Comparison of ENCODE assay signal across 12 cellular contexts in the genomic region with DNA sequence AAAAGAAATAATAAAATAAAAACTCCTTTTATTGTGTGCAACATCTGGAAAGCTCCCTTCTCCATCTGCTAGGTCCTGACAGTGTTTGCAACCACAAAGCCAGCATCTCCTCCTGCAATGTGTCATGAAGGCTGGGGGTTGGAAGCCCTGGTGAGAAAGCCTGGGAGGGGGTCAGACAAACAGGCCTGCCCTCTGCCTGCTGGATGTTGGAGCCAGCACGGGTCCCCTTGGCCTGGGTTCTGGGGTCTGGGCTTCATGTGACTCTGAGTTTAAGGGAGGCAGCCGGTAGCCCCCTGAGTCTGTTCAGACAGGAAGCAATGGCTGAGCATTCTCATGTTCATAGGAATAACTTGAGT. TPM values are rescaled to one million over a fixed set of nuclear protein-coding genes. Genes with fewer than 3 reads are reported as not detected.
DNase-seq lines count a peak whose midpoint lies in the region; ATAC-seq, FAIRE-seq and TF ChIP-seq lines count a peak whose summit lies in the region.
"Had no signal": no experiment of that assay in that cellular context is flagged by ENCODE, and none has a peak within 500 bp of the region (broad histone marks: within the 10 kb centered on the region; RNA-seq: fewer than 3 reads in every experiment).

No MANE protein-coding gene starts in this region.

- CTCF ChIA-PET in activated naive CD4-positive, alpha-beta T cell treated with anti-CD3 and anti-CD28 coated beads, Interleukin-2, amount 10 ng/mL, durations not matched to agents 7 days and 5 days (lab: Charles Lee), result no interaction called here
- CTCF ChIA-PET in WTC11 (lab: Charles Lee), result interaction anchor here (0.5 to 1.3 kb wide), 4 partner anchors 8 to 203 kb away, joined by 3 to 4 read pairs (median 3); no protein-coding TSS in a partner anchor

- no peak for TF ChIP-seq POLR2A in GM12892 (IDR thresholded peaks at IDR 0.05; ENCODE audit: low read depth, low read length)

- H3K36me3 Mint-ChIP-seq in activated naive CD4-positive, alpha-beta T cell treated with anti-CD3 and anti-CD28 coated beads, Interleukin-2, amount 50 U/mL, for 24 hours, result no peaks in the 10 kb centered on the region
- H3K36me3 Mint-ChIP-seq in activated naive CD4-positive, alpha-beta T cell treated with anti-CD3 and anti-CD28 coated beads, Interleukin-2, amount 10 ng/mL, durations not matched to agents 7 days and 5 days, result no peaks in the 10 kb centered on the region
- H3K36me3 Mint-ChIP-seq in WTC11, result no peaks in the 10 kb centered on the region
- H3K36me3 Mint-ChIP-seq: activated CD4-positive, alpha-beta memory T cell treated with anti-CD3 and anti-CD28 coated beads for 36 hours had no signal

- FAIRE-seq in GM12892 (lab: Jason Lieb, UNC), result no peak
- FAIRE-seq: K562 had no signal

- H3K27ac Mint-ChIP-seq in activated naive CD4-positive, alpha-beta T cell treated with anti-CD3 and anti-CD28 coated beads, Interleukin-2, amount 50 U/mL, for 24 hours, result no peak overlapping the region
- H3K27ac Mint-ChIP-seq in activated naive CD4-positive, alpha-beta T cell treated with anti-CD3 and anti-CD28 coated beads, Interleukin-2, amount 10 ng/mL, durations not matched to agents 7 days and 5 days, result no peak overlapping the region
- H3K27ac Mint-ChIP-seq in WTC11, result no peak overlapping the region
- peak overlapping the region in 1 of 2 donors; percentile 72 for H3K27ac Mint-ChIP-seq in stimulated activated naive CD8-positive, alpha-beta T cell treated with anti-CD3 and anti-CD28 coated beads, Interleukin-15, amount 100 ng/mL, for 72 hours
- H3K27ac Mint-ChIP-seq: activated CD4-positive, alpha-beta memory T cell treated with anti-CD3 and anti-CD28 coated beads for 36 hours had no signal

- peak overlapping the region; percentile 89 for H3K4me3 Mint-ChIP-seq in activated naive CD4-positive, alpha-beta T cell treated with anti-CD3 and anti-CD28 coated beads, Interleukin-2, amount 50 U/mL, for 24 hours
- H3K4me3 Mint-ChIP-seq in activated naive CD4-positive, alpha-beta T cell treated with anti-CD3 and anti-CD28 coated beads, Interleukin-2, amount 10 ng/mL, durations not matched to agents 7 days and 5 days, result no peak overlapping the region
- peak overlapping the region; percentile 50 for H3K4me3 Mint-ChIP-seq in WTC11
- peak overlapping the region; percentile 80 to 88 for H3K4me3 Mint-ChIP-seq in stimulated activated naive CD8-positive, alpha-beta T cell treated with anti-CD3 and anti-CD28 coated beads, Interleukin-15, amount 100 ng/mL, for 72 hours

- TF ChIP-seq CTCF in WTC11 (IDR thresholded peaks at IDR 0.05) (no peak), foreskin fibroblast (IDR thresholded peaks at IDR 0.05; ENCODE audit: low read depth, low read length) (no peak)

- peaks cover 30% of the 10 kb centered on the region for H3K4me1 Mint-ChIP-seq in activated naive CD4-positive, alpha-beta T cell treated with anti-CD3 and anti-CD28 coated beads, Interleukin-2, amount 50 U/mL, for 24 hours
- H3K4me1 Mint-ChIP-seq in activated naive CD4-positive, alpha-beta T cell treated with anti-CD3 and anti-CD28 coated beads, Interleukin-2, amount 10 ng/mL, durations not matched to agents 7 days and 5 days, result peaks cover 29% of the 10 kb centered on the region
- H3K4me1 Mint-ChIP-seq in WTC11, result peaks cover 38% of the 10 kb centered on the region
- peaks cover 31% of the 10 kb centered on the region for H3K4me1 Mint-ChIP-seq in stimulated activated naive CD8-positive, alpha-beta T cell treated with anti-CD3 and anti-CD28 coated beads, Interleukin-15, amount 100 ng/mL, for 72 hours

- ATAC-seq in WTC11, result peak; percentile 12
- peak; percentile 46 for ATAC-seq in stimulated activated naive CD8-positive, alpha-beta T cell treated with anti-CD3 and anti-CD28 coated beads, Interleukin-15, amount 100 ng/mL, for 72 hours

- DNase-seq in activated naive CD4-positive, alpha-beta T cell treated with anti-CD3 and anti-CD28 coated beads, Interleukin-2, amount 10 ng/mL, durations not matched to agents 7 days and 5 days, result no peak
- DNase-seq in WTC11 (ENCODE audit: low spot score), result no peak
- DNase-seq in foreskin fibroblast, result peak; percentile 27 to 68
- DNase-seq in stimulated activated naive CD8-positive, alpha-beta T cell treated with anti-CD3 and anti-CD28 coated beads, Interleukin-15, amount 100 ng/mL, for 72 hours, result no peak
- no peak for DNase-seq in cerebellum (ENCODE audit: low spot score)
- no peak for DNase-seq in cortex of kidney (lab: John Stamatoyannopoulos, UW)
- DNase-seq in GM12892 (ENCODE audit: insufficient read length), result no peak
- DNase-seq: NCI-H345, SJCRH30 had no signal

- H3K9me3 Mint-ChIP-seq in activated naive CD4-positive, alpha-beta T cell treated with anti-CD3 and anti-CD28 coated beads, Interleukin-2, amount 50 U/mL, for 24 hours, result no peaks in the 10 kb centered on the region
- no peaks in the 10 kb centered on the region for H3K9me3 Mint-ChIP-seq in activated naive CD4-positive, alpha-beta T cell treated with anti-CD3 and anti-CD28 coated beads, Interleukin-2, amount 10 ng/mL, durations not matched to agents 7 days and 5 days
- H3K9me3 Mint-ChIP-seq in WTC11, result peaks cover 6% of the 10 kb centered on the region; the same call in 1 of the 2 replicates
- no peaks in the 10 kb centered on the region for H3K9me3 Mint-ChIP-seq in stimulated activated naive CD8-positive, alpha-beta T cell treated with anti-CD3 and anti-CD28 coated beads, Interleukin-15, amount 100 ng/mL, for 72 hours
- H3K9me3 Mint-ChIP-seq: activated CD4-positive, alpha-beta memory T cell treated with anti-CD3 and anti-CD28 coated beads for 36 hours had no signal

- POLR2A ChIA-PET in WTC11 (lab: Charles Lee), result interaction anchor here (0.6 kb wide), 1 partner anchor 1386 kb away, joined by 3 read pairs; no protein-coding TSS in a partner anchor

- peak overlapping the region; percentile 35 to 43 for H3K4me3 ChIP-seq in foreskin fibroblast (ENCODE audit: low read depth in 1 of 2, low read length in 2 of 2)
- H3K4me3 ChIP-seq: K562, SJCRH30 had no signal

- no peaks in the 10 kb centered on the region for H3K27me3 Mint-ChIP-seq in activated naive CD4-positive, alpha-beta T cell treated with anti-CD3 and anti-CD28 coated beads, Interleukin-2, amount 50 U/mL, for 24 hours
- peaks cover 30% of the 10 kb centered on the region for H3K27me3 Mint-ChIP-seq in activated naive CD4-positive, alpha-beta T cell treated with anti-CD3 and anti-CD28 coated beads, Interleukin-2, amount 10 ng/mL, durations not matched to agents 7 days and 5 days
- peaks cover 2% of the 10 kb centered on the region; the same call in 1 of the 2 replicates for H3K27me3 Mint-ChIP-seq in WTC11 (ENCODE audit: low read depth)
- H3K27me3 Mint-ChIP-seq in stimulated activated naive CD8-positive, alpha-beta T cell treated with anti-CD3 and anti-CD28 coated beads, Interleukin-15, amount 100 ng/mL, for 72 hours, result peaks cover 8% of the 10 kb centered on the region

TF ChIP-seq in WTC11, 78 proteins besides CTCF, POLR2A, EP300 and RAD21:
- TF ChIP-seq ZNF423 (CRISPR knock-in tag; IDR thresholded peaks at IDR 0.05) (peak; percentile 30; the same call in 1 of the 2 replicates), TEAD1 (CRISPR knock-in tag; IDR thresholded peaks at IDR 0.05) (no peak)

RNA-seq across cellular contexts. Expression of a gene that starts 33.1 kb away (rescaled TPM):
- 35.0 to 37.3 TPM (median 37.0 TPM) in 3 replicates for total RNA-seq in WTC11 (2021)
- total RNA-seq in cerebellum, result 41.2 TPM
- polyA plus RNA-seq in GM12892 (2012; ENCODE audit: missing spikeins), result 0.34 TPM

Comparison
In these comparisons a context has a peak if more than half of its experiments do, and no peak if none do; other contexts are left out.
1. DNase-seq: peak in foreskin fibroblast (2 of 2); none in activated naive CD4-positive, alpha-beta T cell treated with anti-CD3 and anti-CD28 coated beads, Interleukin-2, amount 10 ng/mL, durations not matched to agents 7 days and 5 days (single experiment), WTC11 (single experiment), stimulated activated naive CD8-positive, alpha-beta T cell treated with anti-CD3 and anti-CD28 coated beads, Interleukin-15, amount 100 ng/mL, for 72 hours (0 of 2), cerebellum (single experiment), cortex of kidney (single experiment) and GM12892 (single experiment).